8 cellular contexts compared by ENCODE assay signal in the genomic region with DNA sequence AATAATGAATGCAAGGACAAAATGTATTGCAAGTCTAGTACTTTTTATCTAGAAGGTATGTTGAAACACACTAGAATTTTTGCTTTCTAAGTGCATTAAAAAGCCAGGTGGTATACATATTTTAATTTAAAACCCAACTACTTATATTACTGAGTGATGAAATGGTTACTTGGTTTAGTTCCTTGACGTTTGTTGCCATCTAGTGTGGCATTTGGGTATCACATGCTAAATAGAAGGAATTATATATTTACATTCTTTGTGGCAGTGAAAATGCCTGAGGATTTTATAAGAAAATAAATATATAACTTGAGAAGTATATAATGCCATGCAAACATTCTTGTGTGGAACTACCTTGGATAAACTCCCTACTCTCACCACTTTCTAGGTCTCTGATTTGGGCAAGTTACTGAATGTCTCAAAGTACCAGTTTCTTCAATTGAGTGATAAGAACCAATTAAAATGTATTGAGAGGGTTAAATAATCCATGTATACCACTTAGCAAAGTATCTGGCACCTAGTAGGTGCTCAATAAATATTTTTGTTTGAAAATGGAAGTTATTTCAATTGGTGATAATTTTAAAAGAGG.
DNase-seq lines count a peak whose midpoint lies in the region; FAIRE-seq and TF ChIP-seq lines count a peak whose summit lies in the region.

No MANE protein-coding gene starts in this region.

- H3K4me3 Mint-ChIP-seq in osteocyte (ENCODE audit: unreplicated experiment) = no peak overlapping the region

- FAIRE-seq in GM18507 (lab: Jason Lieb, UNC) = peak; percentile 70

- peak; percentile 85 for TF ChIP-seq CTCF in LNCAP (IDR thresholded peaks at IDR 0.05)
- TF ChIP-seq CTCF in epithelial cell of proximal tubule (conservative IDR thresholded peaks at IDR 0.05; ENCODE audit: low read depth, low read length) = peak; percentile 71
- peak; percentile 77 for TF ChIP-seq CTCF in osteocyte (IDR thresholded peaks at IDR 0.05)
- no peak for TF ChIP-seq CTCF in lower leg skin (IDR thresholded peaks at IDR 0.05)

- peaks cover 1% of the 10 kb centered on the region for H3K36me3 Mint-ChIP-seq in osteocyte (ENCODE audit: unreplicated experiment)

- intact Hi-C loops in lower leg skin (cut with DNase I; ENCODE audit: low total_unique reads) = loop anchor here (10.0 kb wide), 1 partner anchor 861 kb away; no protein-coding TSS in a partner anchor

- in situ Hi-C loops in SK-MEL-5 (cut with HindIII; ENCODE audit: low pct_unique_long_range_greater_than_20kb, low sequenced_read_pairs) = no loop called here

- no peak overlapping the region for H3K27ac Mint-ChIP-seq in osteocyte (ENCODE audit: unreplicated experiment)

- TF ChIP-seq POLR2A in lower leg skin (IDR thresholded peaks at IDR 0.05) = no peak

- H3K9me3 Mint-ChIP-seq in osteocyte (ENCODE audit: unreplicated experiment) = no peaks in the 10 kb centered on the region

- no peak overlapping the region for H3K4me3 ChIP-seq in epithelial cell of proximal tubule (ENCODE audit: low read depth, low read length)
- no peak overlapping the region for H3K4me3 ChIP-seq in lower leg skin (ENCODE audit: low read depth, poor library complexity, severe bottlenecking)

- no peaks in the 10 kb centered on the region for H3K27me3 Mint-ChIP-seq in osteocyte (ENCODE audit: unreplicated experiment)

- peak; percentile 2 for DNase-seq in CMK (ENCODE audit: low read depth)
- no peak for DNase-seq in GM18507 (ENCODE audit: extremely low spot score, insufficient read length, low read depth)
- DNase-seq in SK-MEL-5 (ENCODE audit: low read depth, low spot score) = peak; percentile 68
- no peak for DNase-seq in epithelial cell of proximal tubule (ENCODE audit: low read depth)
- DNase-seq in osteocyte (ENCODE audit: extremely low spot score, unreplicated experiment) = no peak
- DNase-seq in lower leg skin (ENCODE audit: low spot score in 2 of 2) = no peak
- no peak for DNase-seq in stimulated activated CD4-positive, alpha-beta T cell treated with anti-CD3 and anti-CD28 coated beads, Interleukin-4, amount 100 ng/mL, for 4 hours

- peaks cover 3% of the 10 kb centered on the region for H3K4me1 Mint-ChIP-seq in osteocyte (ENCODE audit: unreplicated experiment)

- WGBS in lower leg skin, 2 donors = 0% methylated on average over 1 of the region's 1 CpG

Comparison
In these comparisons a context has a peak if more than half of its experiments do, and no peak if none do; other contexts are left out.
1. DNase-seq: peak in CMK (single experiment) and SK-MEL-5 (single experiment); none in GM18507 (single experiment), epithelial cell of proximal tubule (single experiment), osteocyte (single experiment), lower leg skin (0 of 2) and stimulated activated CD4-positive, alpha-beta T cell treated with anti-CD3 and anti-CD28 coated beads, Interleukin-4, amount 100 ng/mL, for 4 hours (0 of 2).
2. CTCF ChIP-seq: peak in LNCAP (single experiment), epithelial cell of proximal tubule (single experiment) and osteocyte (single experiment); none in lower leg skin (0 of 3).